Comparison of ENCODE assay signal across 15 cellular contexts in genomic region chr15:36948982-36949381, GRCh38.
DNase-seq lines count a peak whose midpoint lies in the region; ATAC-seq and TF ChIP-seq lines count a peak whose summit lies in the region.
"Had no signal": no experiment of that assay in that cellular context is flagged by ENCODE, and none has a peak within 500 bp of the region (broad histone marks: within the 10 kb centered on the region; RNA-seq: fewer than 3 reads in every experiment).

No MANE protein-coding gene starts in this region.

- H3K4me2 ChIP-seq in neural cell (ENCODE audit: low read length), result no peak overlapping the region
- H3K4me2 ChIP-seq: GM23338 had no signal

- no peak overlapping the region for H2AFZ ChIP-seq in neural cell (ENCODE audit: low read depth, low read length)
- H2AFZ ChIP-seq: GM23338 had no signal

- no peak overlapping the region for H3K9ac ChIP-seq in neural cell (ENCODE audit: low read length)

- peak overlapping the region; percentile 88 for H3K27ac ChIP-seq in cardiac muscle cell
- no peak overlapping the region for H3K27ac ChIP-seq in left ventricle myocardium inferior (replicated peaks)
- peak overlapping the region; percentile 19 for H3K27ac ChIP-seq in neural cell (ENCODE audit: low read length)
- H3K27ac ChIP-seq: C4-2B had no signal

- H3K79me2 ChIP-seq in neural cell (replicated peaks; ENCODE audit: insufficient read depth, low read length), result peaks cover 82% of the 10 kb centered on the region

- TF ChIP-seq CTCF in cardiac muscle cell (IDR thresholded peaks at IDR 0.05; ENCODE audit: low read depth, low read length) (no peak), left ventricle myocardium inferior (IDR thresholded peaks at IDR 0.05; ENCODE audit: borderline replicate concordance) (no peak), neural cell (IDR thresholded peaks at IDR 0.05; ENCODE audit: poor library complexity, severe bottlenecking) (no peak)

- peaks cover 7% of the 10 kb centered on the region for H3F3A ChIP-seq in neural cell (ENCODE audit: insufficient read depth, low read length, poor library complexity, severe bottlenecking)

- no peaks in the 10 kb centered on the region for H3K9me2 ChIP-seq in neural cell (ENCODE audit: insufficient read depth, low read length)

- intact Hi-C loops in left ventricle myocardium inferior (cut with micrococcal nuclease), result no loop called here

- peaks cover 39% of the 10 kb centered on the region for H4K20me1 ChIP-seq in neural cell (ENCODE audit: insufficient read depth)

- DNase-seq in cardiac muscle cell (ENCODE audit: low read depth in 1 of 2, low spot score in 1 of 2) (no peak), left ventricle myocardium inferior (no peak), astrocyte of the hippocampus (ENCODE audit: low read depth, low spot score) (peak; percentile 28), islet precursor cell (no peak), HCEC 1CT (no peak)
- DNase-seq: CD4-positive, alpha-beta memory T cell; DMS79; H9; HFFc6 had no signal

- H3K36me3 ChIP-seq in cardiac muscle cell, result peaks cover 11% of the 10 kb centered on the region
- no peaks in the 10 kb centered on the region for H3K36me3 ChIP-seq in left ventricle myocardium inferior
- H3K36me3 ChIP-seq in neural cell (ENCODE audit: insufficient read depth, low read length), result peaks cover 22% of the 10 kb centered on the region

- no peak for ATAC-seq in HG03457 (IDR thresholded peaks at IDR 0.05; ENCODE audit: unreplicated experiment)
- ATAC-seq: GM12878, GM23338, HepG2 had no signal

- TF ChIP-seq RAD21 in neural cell (conservative IDR thresholded peaks at IDR 0.05), result no peak

- H3K4me1 ChIP-seq in cardiac muscle cell (ENCODE audit: low read depth), result peaks cover 97% of the 10 kb centered on the region
- peaks cover 63% of the 10 kb centered on the region for H3K4me1 ChIP-seq in left ventricle myocardium inferior

- no peaks in the 10 kb centered on the region for H3K27me3 ChIP-seq in cardiac muscle cell
- no peaks in the 10 kb centered on the region for H3K27me3 ChIP-seq in left ventricle myocardium inferior (ENCODE audit: low read depth)
- no peaks in the 10 kb centered on the region for H3K27me3 ChIP-seq in neural cell (ENCODE audit: insufficient read depth, low read depth, low read length)

- H3K9me3 ChIP-seq in cardiac muscle cell (ENCODE audit: low read depth) (no peaks in the 10 kb centered on the region), left ventricle myocardium inferior (replicated peaks) (no peaks in the 10 kb centered on the region), neural cell (ENCODE audit: low read length) (no peaks in the 10 kb centered on the region)

- TF ChIP-seq EP300 in neural cell (conservative IDR thresholded peaks at IDR 0.05; ENCODE audit: poor library complexity, severe bottlenecking), result no peak

- H3K4me3 ChIP-seq in cardiac muscle cell (no peak overlapping the region), left ventricle myocardium inferior (no peak overlapping the region), neural cell (ENCODE audit: low read length) (no peak overlapping the region)
- H3K4me3 ChIP-seq: GM12878, GM23338 had no signal

TF ChIP-seq in neural cell, 6 proteins besides CTCF, POLR2A, EP300 and RAD21:
- TF ChIP-seq TAF1 (IDR thresholded peaks at IDR 0.05; ENCODE audit: low read depth) (no peak), POLR2AphosphoS5 (IDR thresholded peaks at IDR 0.05) (no peak), EZH2 (IDR thresholded peaks at IDR 0.05; ENCODE audit: borderline replicate concordance, insufficient read depth, low read length, poor library complexity, severe bottlenecking) (no peak), MXI1 (conservative IDR thresholded peaks at IDR 0.05; ENCODE audit: poor library complexity, severe bottlenecking) (no peak), REST (IDR thresholded peaks at IDR 0.05; ENCODE audit: borderline replicate concordance) (no peak), SMC3 (conservative IDR thresholded peaks at IDR 0.05; ENCODE audit: poor library complexity) (no peak)
TF ChIP-seq in neural cell: peak in this region for 0.
